1 cellular context compared by ENCODE assay signal in genomic region chr19:57240311-57241090, GRCh38.
TF ChIP-seq lines count a peak whose summit lies in the region.

Gene ZNF805 (plus strand): TSS chr19:57240632. CDS start chr19:57240892, 260 bp downstream.

TF ChIP-seq in K562, 482 proteins besides CTCF, POLR2A, EP300 and RAD21 (continued from another document and continues in another):
- TF ChIP-seq, protein P1, sequence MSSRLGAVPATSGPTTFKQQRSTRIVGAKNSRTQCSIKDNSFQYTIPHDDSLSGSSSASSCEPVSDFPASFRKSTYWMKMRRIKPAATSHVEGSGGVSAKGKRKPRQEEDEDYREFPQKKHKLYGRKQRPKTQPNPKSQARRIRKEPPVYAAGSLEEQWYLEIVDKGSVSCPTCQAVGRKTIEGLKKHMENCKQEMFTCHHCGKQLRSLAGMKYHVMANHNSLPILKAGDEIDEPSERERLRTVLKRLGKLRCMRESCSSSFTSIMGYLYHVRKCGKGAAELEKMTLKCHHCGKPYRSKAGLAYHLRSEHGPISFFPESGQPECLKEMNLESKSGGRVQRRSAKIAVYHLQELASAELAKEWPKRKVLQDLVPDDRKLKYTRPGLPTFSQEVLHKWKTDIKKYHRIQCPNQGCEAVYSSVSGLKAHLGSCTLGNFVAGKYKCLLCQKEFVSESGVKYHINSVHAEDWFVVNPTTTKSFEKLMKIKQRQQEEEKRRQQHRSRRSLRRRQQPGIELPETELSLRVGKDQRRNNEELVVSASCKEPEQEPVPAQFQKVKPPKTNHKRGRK (tag; IDR thresholded peaks at IDR 0.05) = no peak
- TF ChIP-seq, protein P2, sequence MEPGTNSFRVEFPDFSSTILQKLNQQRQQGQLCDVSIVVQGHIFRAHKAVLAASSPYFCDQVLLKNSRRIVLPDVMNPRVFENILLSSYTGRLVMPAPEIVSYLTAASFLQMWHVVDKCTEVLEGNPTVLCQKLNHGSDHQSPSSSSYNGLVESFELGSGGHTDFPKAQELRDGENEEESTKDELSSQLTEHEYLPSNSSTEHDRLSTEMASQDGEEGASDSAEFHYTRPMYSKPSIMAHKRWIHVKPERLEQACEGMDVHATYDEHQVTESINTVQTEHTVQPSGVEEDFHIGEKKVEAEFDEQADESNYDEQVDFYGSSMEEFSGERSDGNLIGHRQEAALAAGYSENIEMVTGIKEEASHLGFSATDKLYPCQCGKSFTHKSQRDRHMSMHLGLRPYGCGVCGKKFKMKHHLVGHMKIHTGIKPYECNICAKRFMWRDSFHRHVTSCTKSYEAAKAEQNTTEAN (CRISPR knock-in tag; IDR thresholded peaks at IDR 0.05) = 0 out of 2 replicates have a peak, but pooled peaks have one; percentile 33
- no peak for TF ChIP-seq STAT5B (CRISPR knock-in tag; IDR thresholded peaks at IDR 0.05)
- TF ChIP-seq ZNF507 (tag; conservative IDR thresholded peaks at IDR 0.05) = no peak
- TF ChIP-seq ZNF696 (CRISPR knock-in tag; conservative IDR thresholded peaks at IDR 0.05) = no peak
- no peak for TF ChIP-seq SMC3 (conservative IDR thresholded peaks at IDR 0.05; ENCODE audit: insufficient read depth, low read depth, low read length)
- no peak for TF ChIP-seq ZBTB1 (CRISPR knock-in tag; IDR thresholded peaks at IDR 0.05; ENCODE audit: borderline replicate concordance, low read depth)
- no peak for TF ChIP-seq ZNF79 (CRISPR knock-in tag; IDR thresholded peaks at IDR 0.05; ENCODE audit: low read depth)
- TF ChIP-seq NBN (IDR thresholded peaks at IDR 0.05; ENCODE audit: low read depth) = 0 out of 2 replicates have a peak, but pooled peaks have one; percentile 41
- no peak for TF ChIP-seq GABPB2 (CRISPR knock-in tag; conservative IDR thresholded peaks at IDR 0.05)
- TF ChIP-seq, protein P3, sequence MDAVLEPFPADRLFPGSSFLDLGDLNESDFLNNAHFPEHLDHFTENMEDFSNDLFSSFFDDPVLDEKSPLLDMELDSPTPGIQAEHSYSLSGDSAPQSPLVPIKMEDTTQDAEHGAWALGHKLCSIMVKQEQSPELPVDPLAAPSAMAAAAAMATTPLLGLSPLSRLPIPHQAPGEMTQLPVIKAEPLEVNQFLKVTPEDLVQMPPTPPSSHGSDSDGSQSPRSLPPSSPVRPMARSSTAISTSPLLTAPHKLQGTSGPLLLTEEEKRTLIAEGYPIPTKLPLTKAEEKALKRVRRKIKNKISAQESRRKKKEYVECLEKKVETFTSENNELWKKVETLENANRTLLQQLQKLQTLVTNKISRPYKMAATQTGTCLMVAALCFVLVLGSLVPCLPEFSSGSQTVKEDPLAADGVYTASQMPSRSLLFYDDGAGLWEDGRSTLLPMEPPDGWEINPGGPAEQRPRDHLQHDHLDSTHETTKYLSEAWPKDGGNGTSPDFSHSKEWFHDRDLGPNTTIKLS (IDR thresholded peaks at IDR 0.05; ENCODE audit: borderline replicate concordance, low read depth) = peak; percentile 98
- TF ChIP-seq EWSR1 (IDR thresholded peaks at IDR 0.05; ENCODE audit: borderline replicate concordance, low read depth, partially characterized antibody) = no peak
- TF ChIP-seq IRF1 (CRISPR knock-in tag; IDR thresholded peaks at IDR 0.05; ENCODE audit: borderline replicate concordance) = no peak
- peak; percentile 98 for TF ChIP-seq MTA1 (IDR thresholded peaks at IDR 0.05; ENCODE audit: borderline replicate concordance)
- TF ChIP-seq ZKSCAN3 (CRISPR knock-in tag; IDR thresholded peaks at IDR 0.05) = no peak
- no peak for TF ChIP-seq NONO (IDR thresholded peaks at IDR 0.05; ENCODE audit: low read depth in 2 of 2, low read length in 1 of 2)
- no peak for TF ChIP-seq ZNF232 (CRISPR knock-in tag; IDR thresholded peaks at IDR 0.05)
- TF ChIP-seq HNRNPUL1 (IDR thresholded peaks at IDR 0.05; ENCODE audit: low read length) = no peak
- TF ChIP-seq RCOR1 (IDR thresholded peaks at IDR 0.05; ENCODE audit: borderline replicate concordance in 1 of 2, low read depth in 2 of 2, low read length in 2 of 2) = 0 out of 4 replicates have a peak, but pooled peaks of 1 of the 2 experiments have one; percentile 4
- no peak for TF ChIP-seq ZNF717 (CRISPR knock-in tag; IDR thresholded peaks at IDR 0.05)
- no peak for TF ChIP-seq BRD4 (IDR thresholded peaks at IDR 0.05)
- TF ChIP-seq ZNF436 (CRISPR knock-in tag; IDR thresholded peaks at IDR 0.05) = no peak
- peak; percentile 96 for TF ChIP-seq EP400 (IDR thresholded peaks at IDR 0.05)
- TF ChIP-seq CLOCK (CRISPR knock-in tag; IDR thresholded peaks at IDR 0.05; ENCODE audit: borderline replicate concordance) = no peak
- no peak for TF ChIP-seq ZNF778 (CRISPR knock-in tag; IDR thresholded peaks at IDR 0.05)
- TF ChIP-seq ZEB2 (IDR thresholded peaks at IDR 0.05) = no peak
- TF ChIP-seq ZNF551 (CRISPR knock-in tag; IDR thresholded peaks at IDR 0.05) = no peak
- peak; percentile 97 for TF ChIP-seq CBX1 (IDR thresholded peaks at IDR 0.05; ENCODE audit: low read depth)
- TF ChIP-seq HNRNPL (IDR thresholded peaks at IDR 0.05; ENCODE audit: low read depth, low read length) = no peak
- TF ChIP-seq NR2F6 (CRISPR knock-in tag; IDR thresholded peaks at IDR 0.05) = no peak
- TF ChIP-seq CBX2 (IDR thresholded peaks at IDR 0.05; ENCODE audit: insufficient read depth, low read length, poor library complexity, severe bottlenecking) = no peak
- no peak for TF ChIP-seq E4F1 (CRISPR knock-in tag; IDR thresholded peaks at IDR 0.05; ENCODE audit: borderline replicate concordance)
- TF ChIP-seq E2F5 (CRISPR knock-in tag; IDR thresholded peaks at IDR 0.05) = no peak
- TF ChIP-seq STAT5A (IDR thresholded peaks at IDR 0.05; ENCODE audit: borderline replicate concordance, low read length) = no peak
- no peak for TF ChIP-seq JUNB (CRISPR knock-in tag; conservative IDR thresholded peaks at IDR 0.05)
- peak in 1 of 2 experiments; percentile 93; a peak in 1 of 4 replicates for TF ChIP-seq KDM4B (IDR thresholded peaks at IDR 0.05; ENCODE audit: borderline replicate concordance in 2 of 2, low read depth in 1 of 2)
- peak in 1 of 2 experiments; percentile 74; a peak in 1 of 4 replicates for TF ChIP-seq TBL1XR1 (IDR thresholded peaks at IDR 0.05; ENCODE audit: low read length in 2 of 2)
- no peak for TF ChIP-seq ELF4 (CRISPR knock-in tag; IDR thresholded peaks at IDR 0.05)
- TF ChIP-seq POLR2G (IDR thresholded peaks at IDR 0.05; ENCODE audit: low read depth, low read length) = peak; percentile 92
- TF ChIP-seq PRMT5 (CRISPR knock-in tag; IDR thresholded peaks at IDR 0.05) = no peak
- TF ChIP-seq, protein P4, sequence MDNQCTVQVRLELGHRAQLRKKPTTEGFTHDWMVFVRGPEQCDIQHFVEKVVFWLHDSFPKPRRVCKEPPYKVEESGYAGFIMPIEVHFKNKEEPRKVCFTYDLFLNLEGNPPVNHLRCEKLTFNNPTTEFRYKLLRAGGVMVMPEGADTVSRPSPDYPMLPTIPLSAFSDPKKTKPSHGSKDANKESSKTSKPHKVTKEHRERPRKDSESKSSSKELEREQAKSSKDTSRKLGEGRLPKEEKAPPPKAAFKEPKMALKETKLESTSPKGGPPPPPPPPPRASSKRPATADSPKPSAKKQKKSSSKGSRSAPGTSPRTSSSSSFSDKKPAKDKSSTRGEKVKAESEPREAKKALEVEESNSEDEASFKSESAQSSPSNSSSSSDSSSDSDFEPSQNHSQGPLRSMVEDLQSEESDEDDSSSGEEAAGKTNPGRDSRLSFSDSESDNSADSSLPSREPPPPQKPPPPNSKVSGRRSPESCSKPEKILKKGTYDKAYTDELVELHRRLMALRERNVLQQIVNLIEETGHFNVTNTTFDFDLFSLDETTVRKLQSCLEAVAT (IDR thresholded peaks at IDR 0.05) = peak in 1 of 2 experiments; percentile 82; a peak in 2 of 4 replicates
- no peak for TF ChIP-seq HIVEP1 (CRISPR knock-in tag; IDR thresholded peaks at IDR 0.05)
- no peak for TF ChIP-seq ZBTB2 (IDR thresholded peaks at IDR 0.05)
- TF ChIP-seq, protein P5, sequence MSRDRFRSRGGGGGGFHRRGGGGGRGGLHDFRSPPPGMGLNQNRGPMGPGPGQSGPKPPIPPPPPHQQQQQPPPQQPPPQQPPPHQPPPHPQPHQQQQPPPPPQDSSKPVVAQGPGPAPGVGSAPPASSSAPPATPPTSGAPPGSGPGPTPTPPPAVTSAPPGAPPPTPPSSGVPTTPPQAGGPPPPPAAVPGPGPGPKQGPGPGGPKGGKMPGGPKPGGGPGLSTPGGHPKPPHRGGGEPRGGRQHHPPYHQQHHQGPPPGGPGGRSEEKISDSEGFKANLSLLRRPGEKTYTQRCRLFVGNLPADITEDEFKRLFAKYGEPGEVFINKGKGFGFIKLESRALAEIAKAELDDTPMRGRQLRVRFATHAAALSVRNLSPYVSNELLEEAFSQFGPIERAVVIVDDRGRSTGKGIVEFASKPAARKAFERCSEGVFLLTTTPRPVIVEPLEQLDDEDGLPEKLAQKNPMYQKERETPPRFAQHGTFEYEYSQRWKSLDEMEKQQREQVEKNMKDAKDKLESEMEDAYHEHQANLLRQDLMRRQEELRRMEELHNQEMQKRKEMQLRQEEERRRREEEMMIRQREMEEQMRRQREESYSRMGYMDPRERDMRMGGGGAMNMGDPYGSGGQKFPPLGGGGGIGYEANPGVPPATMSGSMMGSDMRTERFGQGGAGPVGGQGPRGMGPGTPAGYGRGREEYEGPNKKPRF (IDR thresholded peaks at IDR 0.05; ENCODE audit: low read depth, low read length) = no peak
- TF ChIP-seq, protein P6, sequence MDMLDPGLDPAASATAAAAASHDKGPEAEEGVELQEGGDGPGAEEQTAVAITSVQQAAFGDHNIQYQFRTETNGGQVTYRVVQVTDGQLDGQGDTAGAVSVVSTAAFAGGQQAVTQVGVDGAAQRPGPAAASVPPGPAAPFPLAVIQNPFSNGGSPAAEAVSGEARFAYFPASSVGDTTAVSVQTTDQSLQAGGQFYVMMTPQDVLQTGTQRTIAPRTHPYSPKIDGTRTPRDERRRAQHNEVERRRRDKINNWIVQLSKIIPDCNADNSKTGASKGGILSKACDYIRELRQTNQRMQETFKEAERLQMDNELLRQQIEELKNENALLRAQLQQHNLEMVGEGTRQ (CRISPR knock-in tag; IDR thresholded peaks at IDR 0.05) = no peak
- no peak for TF ChIP-seq ADNP (tag; IDR thresholded peaks at IDR 0.05)
- peak; percentile 29; the same call in 1 of the 2 replicates for TF ChIP-seq SMAD4 (CRISPR knock-in tag; conservative IDR thresholded peaks at IDR 0.05)
- no peak for TF ChIP-seq KDM1A (IDR thresholded peaks at IDR 0.05)
- TF ChIP-seq TSC22D4 (tag; IDR thresholded peaks at IDR 0.05) = no peak
- TF ChIP-seq ZNF134 (CRISPR knock-in tag; conservative IDR thresholded peaks at IDR 0.05) = no peak
- TF ChIP-seq NELFE (IDR thresholded peaks at IDR 0.05; ENCODE audit: insufficient read depth, insufficient read length) = no peak
- peak; percentile 91 for TF ChIP-seq RBFOX2 (IDR thresholded peaks at IDR 0.05; ENCODE audit: low read depth, low read length)
- TF ChIP-seq RBM17 (IDR thresholded peaks at IDR 0.05; ENCODE audit: borderline replicate concordance, low read depth, low read length) = no peak
